1 cellular context compared by ENCODE assay signal in genomic region chr1:10594481-10595050, GRCh38.
TF ChIP-seq lines count a peak whose summit lies in the region.

No MANE protein-coding gene starts in this region.

TF ChIP-seq in GM12878, 131 proteins besides CTCF, POLR2A, EP300 and RAD21 (continued from another document):
- TF ChIP-seq CUX1 (IDR thresholded peaks at IDR 0.05; ENCODE audit: insufficient replicate concordance, low read depth, low read length) = peak; percentile 34
- TF ChIP-seq BCL3 (IDR thresholded peaks at IDR 0.05; ENCODE audit: borderline replicate concordance, insufficient read depth, low read depth, low read length, poor library complexity, severe bottlenecking) = no peak
- TF ChIP-seq POU2F2 (IDR thresholded peaks at IDR 0.05; ENCODE audit: borderline replicate concordance, low read depth, low read length) = 0 out of 3 replicates have a peak, but pooled peaks have one; percentile 38
TF ChIP-seq in GM12878: peak in this region for 4.
